Comparison of ENCODE assay signal across 34 cellular contexts in the genomic region with DNA sequence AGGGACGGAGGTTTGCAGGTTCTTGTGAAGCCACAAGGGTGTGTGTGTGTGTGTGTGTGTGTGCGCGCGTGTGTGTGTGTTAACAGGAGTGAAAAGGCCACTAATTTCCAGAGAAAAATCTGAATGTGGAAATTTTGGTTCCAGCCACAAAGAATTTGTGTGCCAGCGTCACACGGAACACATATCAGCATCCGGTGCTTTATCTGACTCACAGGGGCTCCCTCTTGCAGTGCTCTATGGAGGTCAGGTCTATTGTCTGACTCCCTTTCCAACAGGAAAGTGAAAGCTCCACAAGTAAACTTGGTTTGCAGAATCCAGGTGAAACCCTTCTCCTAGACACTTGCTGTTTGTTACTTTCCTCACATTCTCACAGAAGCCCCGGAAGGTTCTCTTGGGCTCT. TPM values are rescaled to one million over a fixed set of nuclear protein-coding genes. Genes with fewer than 3 reads are reported as not detected.
A peak's percentile ranks its signal among the peaks of the same experiment; 100 is the strongest.
DNase-seq lines count a peak whose midpoint lies in the region; ATAC-seq, FAIRE-seq and TF ChIP-seq lines count a peak whose summit lies in the region.
"Had no signal": no experiment of that assay in that cellular context is flagged by ENCODE, and none has a peak within 500 bp of the region (broad histone marks: within the 10 kb centered on the region; RNA-seq: fewer than 3 reads in every experiment).

No MANE protein-coding gene starts in this region.

- H3K4me2 ChIP-seq in astrocyte (ENCODE audit: low read length): peak overlapping the region; percentile 18
- H3K4me2 ChIP-seq in endothelial cell of umbilical vein (ENCODE audit: insufficient read depth, low read length): peak overlapping the region; percentile 50
- H3K4me2 ChIP-seq: A549 had no signal

- DNase-seq in Daoy (ENCODE audit: low read depth) (peak; percentile 49), astrocyte (ENCODE audit: low read depth) (peak; percentile 56), endothelial cell of umbilical vein (ENCODE audit: low read depth, low spot score) (peak; percentile 30), nephron progenitor cell (no peak), NCI-H1694 (lab: John Stamatoyannopoulos, UW) (no peak)
- no peak for DNase-seq in CD4-positive, alpha-beta T cell
- DNase-seq: activated B cell treated with CpG ODN at 0.5 μM for 24 hours; activated CD4-positive, alpha-beta T cell treated with anti-CD3 and anti-CD28 coated beads, Interleukin-2, amount 10 ng/mL, durations not matched to agents 7 days and 5 days; activated CD8-positive, alpha-beta memory T cell treated with anti-CD3 and anti-CD28 coated beads, Interleukin-2, amount 10 ng/mL, durations not matched to agents 7 days and 5 days; activated gamma-delta T cell treated with Interleukin-2 at 50 U/mL for 16 hours; activated naive CD8-positive, alpha-beta T cell treated with anti-CD3 and anti-CD28 coated beads, Interleukin-2, amount 10 ng/mL, durations not matched to agents 7 days and 5 days; activated T-cell treated with anti-CD3 and anti-CD28 coated beads, Interleukin-2, amount 50 U/mL, for 4 hours; cerebellar nuclear complex; DND-41; foreskin fibroblast; GM23248; kidney; mucosa of descending colon; NCI-H1694 treated with DMSO at 0.1 percent for 48 hours; NCI-H446 treated with DMSO at 0.1 percent for 48 hours; NCI-H774; stimulated activated CD8-positive, alpha-beta memory T cell treated with anti-CD3 and anti-CD28 coated beads, Interleukin-4, amount 100 ng/mL, for 48 hours; T-helper 1 cell; tibial artery had no signal

- H3K4me3 Mint-ChIP-seq in astrocyte (ENCODE audit: unreplicated experiment) (no peak overlapping the region), nephron progenitor cell (no peak overlapping the region)
- no peak overlapping the region for H3K4me3 Mint-ChIP-seq in CD4-positive, alpha-beta T cell
- H3K4me3 Mint-ChIP-seq: activated B cell treated with CpG ODN at 0.5 μM for 24 hours; activated CD4-positive, alpha-beta T cell treated with anti-CD3 and anti-CD28 coated beads, Interleukin-2, amount 10 ng/mL, durations not matched to agents 7 days and 5 days; activated CD8-positive, alpha-beta memory T cell treated with anti-CD3 and anti-CD28 coated beads, Interleukin-2, amount 10 ng/mL, durations not matched to agents 7 days and 5 days; activated naive CD8-positive, alpha-beta T cell treated with anti-CD3 and anti-CD28 coated beads, Interleukin-2, amount 10 ng/mL, durations not matched to agents 7 days and 5 days; activated T-cell treated with anti-CD3 and anti-CD28 coated beads, Interleukin-2, amount 50 U/mL, for 4 hours; natural killer cell treated with Interleukin-12 subunit alpha and Interleukin-12 subunit beta and Interleukin-15 and Interleukin-18, amount 100 ng/mL, for 72 hours; stimulated activated naive CD8-positive, alpha-beta T cell treated with anti-CD3 and anti-CD28 coated beads, Interleukin-15, Interleukin-2, amounts not matched to agents 100 ng/mL and 50 ng/mL, for 24 hours had no signal

- TF ChIP-seq POLR2A in endothelial cell of umbilical vein (IDR thresholded peaks at IDR 0.05; ENCODE audit: low read depth, low read length): no peak

- peaks cover 27% of the 10 kb centered on the region for H3K4me1 ChIP-seq in astrocyte (ENCODE audit: insufficient read depth, low read length)
- peaks cover 58% of the 10 kb centered on the region for H3K4me1 ChIP-seq in endothelial cell of umbilical vein (ENCODE audit: control insufficient read depth, extremely low read depth, insufficient read depth, low read length)
- H3K4me1 ChIP-seq: A549 had no signal

- BruUV-seq in endothelial cell of umbilical vein (replicated peaks; lab: Mats Ljungman, UMichigan): no TSS peak

- no peaks in the 10 kb centered on the region for H3K9me3 ChIP-seq in astrocyte (ENCODE audit: insufficient read depth, low read depth, low read length)
- H3K9me3 ChIP-seq in endothelial cell of umbilical vein (replicated peaks; ENCODE audit: control insufficient read depth, insufficient read depth, low read length): no peaks in the 10 kb centered on the region
- no peaks in the 10 kb centered on the region for H3K9me3 ChIP-seq in CD4-positive, alpha-beta T cell (ENCODE audit: control insufficient read depth, low read length)
- H3K9me3 ChIP-seq: A549, mucosa of descending colon, tibial artery had no signal

- no peak overlapping the region for H2AFZ ChIP-seq in astrocyte (ENCODE audit: low read depth, low read length)
- H2AFZ ChIP-seq in endothelial cell of umbilical vein (ENCODE audit: low read depth, low read length): no peak overlapping the region
- H2AFZ ChIP-seq: GM23248 had no signal

- H3K36me3 Mint-ChIP-seq in astrocyte (ENCODE audit: low read depth, unreplicated experiment) (peaks cover 29% of the 10 kb centered on the region), nephron progenitor cell (ENCODE audit: low read depth) (peaks cover 8% of the 10 kb centered on the region)
- no peaks in the 10 kb centered on the region for H3K36me3 Mint-ChIP-seq in CD4-positive, alpha-beta T cell (ENCODE audit: low read depth)
- H3K36me3 Mint-ChIP-seq: activated naive CD8-positive, alpha-beta T cell treated with anti-CD3 and anti-CD28 coated beads, Interleukin-2, amount 10 ng/mL, durations not matched to agents 7 days and 5 days; natural killer cell treated with Interleukin-12 subunit alpha and Interleukin-12 subunit beta and Interleukin-15 and Interleukin-18, amount 100 ng/mL, for 72 hours had no signal

- no peaks in the 10 kb centered on the region for H3K36me3 ChIP-seq in astrocyte (ENCODE audit: insufficient read depth, low read length)
- peaks cover 3 to 6% of the 10 kb centered on the region in 2 experiments for H3K36me3 ChIP-seq in endothelial cell of umbilical vein (ENCODE audit: control insufficient read depth in 2 of 2, extremely low read depth in 1 of 2, insufficient read depth in 2 of 2, low read length in 2 of 2)

- POLR2A ChIA-PET in endothelial cell of umbilical vein (lab: Charles Lee): no interaction called here
- POLR2A ChIA-PET in CD4-positive, alpha-beta T cell (lab: Charles Lee): no interaction called here

- FAIRE-seq in astrocyte (lab: Jason Lieb, UNC) (no peak), endothelial cell of umbilical vein (lab: Jason Lieb, UNC) (peak; percentile 65)
- FAIRE-seq: A549, D721Med, kidney had no signal

- H3K27ac ChIP-seq in astrocyte (ENCODE audit: low read depth, low read length): no peak overlapping the region
- peak overlapping the region; percentile 70 for H3K27ac ChIP-seq in endothelial cell of umbilical vein (ENCODE audit: insufficient read depth, low read depth, low read length)
- no peak overlapping the region for H3K27ac ChIP-seq in CD4-positive, alpha-beta T cell (ENCODE audit: low read depth, low read length)
- H3K27ac ChIP-seq: A549, epithelial cell of prostate, GM23248, RWPE1, tibial artery had no signal

- no peak for TF ChIP-seq CTCF in astrocyte (IDR thresholded peaks at IDR 0.05; ENCODE audit: insufficient read depth, low read depth, low read length)
- no peak for TF ChIP-seq CTCF in endothelial cell of umbilical vein (IDR thresholded peaks at IDR 0.05; ENCODE audit: extremely low read depth in 1 of 2, insufficient read depth in 1 of 2, low read depth in 1 of 2, low read length in 2 of 2)
- TF ChIP-seq CTCF in nephron progenitor cell (IDR thresholded peaks at IDR 0.05): no peak
- TF ChIP-seq CTCF in CD4-positive, alpha-beta T cell (IDR thresholded peaks at IDR 0.05): no peak

- H4K20me1 ChIP-seq in astrocyte (ENCODE audit: insufficient read depth, low read length): no peaks in the 10 kb centered on the region
- H4K20me1 ChIP-seq in endothelial cell of umbilical vein (replicated peaks; ENCODE audit: control insufficient read depth, extremely low read depth, insufficient read depth, low read length): no peaks in the 10 kb centered on the region

- H3K79me2 ChIP-seq in astrocyte (ENCODE audit: insufficient read depth, low read length) (no peaks in the 10 kb centered on the region), endothelial cell of umbilical vein (ENCODE audit: control insufficient read depth, insufficient read depth, low read length) (peaks cover 97% of the 10 kb centered on the region)

- H3K27me3 Mint-ChIP-seq in astrocyte (ENCODE audit: low read depth, unreplicated experiment) (peaks cover 58% of the 10 kb centered on the region), nephron progenitor cell (ENCODE audit: low read depth, poor library complexity) (no peaks in the 10 kb centered on the region)
- H3K27me3 Mint-ChIP-seq in CD4-positive, alpha-beta T cell: peaks cover 24% of the 10 kb centered on the region

- H3K9me1 ChIP-seq in endothelial cell of umbilical vein (replicated peaks; ENCODE audit: control insufficient read depth, extremely low read depth, insufficient read depth, low read length): no peaks in the 10 kb centered on the region

- CTCF ChIA-PET in endothelial cell of umbilical vein (lab: Charles Lee): interaction anchor here (1.2 to 3.0 kb wide), 5 partner anchors 11 to 423 kb away, joined by 3 to 15 read pairs (median 6); no protein-coding TSS in a partner anchor
- CTCF ChIA-PET in CD4-positive, alpha-beta T cell (lab: Charles Lee): no interaction called here

- H3K27ac Mint-ChIP-seq in astrocyte (ENCODE audit: unreplicated experiment) (no peak overlapping the region), nephron progenitor cell (peak overlapping the region; percentile 97)
- H3K27ac Mint-ChIP-seq in CD4-positive, alpha-beta T cell: no peak overlapping the region
- H3K27ac Mint-ChIP-seq: activated B cell treated with CpG ODN at 0.5 μM for 24 hours; activated CD4-positive, alpha-beta T cell treated with anti-CD3 and anti-CD28 coated beads, Interleukin-2, amount 10 ng/mL, durations not matched to agents 7 days and 5 days; activated CD8-positive, alpha-beta memory T cell treated with anti-CD3 and anti-CD28 coated beads, Interleukin-2, amount 10 ng/mL, durations not matched to agents 7 days and 5 days; activated naive CD8-positive, alpha-beta T cell treated with anti-CD3 and anti-CD28 coated beads, Interleukin-2, amount 10 ng/mL, durations not matched to agents 7 days and 5 days; natural killer cell treated with Interleukin-12 subunit alpha and Interleukin-12 subunit beta and Interleukin-15 and Interleukin-18, amount 100 ng/mL, for 72 hours; stimulated activated naive CD8-positive, alpha-beta T cell treated with anti-CD3 and anti-CD28 coated beads, Interleukin-15, Interleukin-2, amounts not matched to agents 100 ng/mL and 50 ng/mL, for 24 hours had no signal

- dilution Hi-C loops in endothelial cell of umbilical vein (cut with MboI; ENCODE audit: extremely low pct_ligation_motif_present, low sequenced_read_pairs): no loop called here

- H3K9me3 Mint-ChIP-seq in astrocyte (ENCODE audit: unreplicated experiment) (peaks cover 5% of the 10 kb centered on the region), nephron progenitor cell (peaks cover 6% of the 10 kb centered on the region)
- H3K9me3 Mint-ChIP-seq in CD4-positive, alpha-beta T cell: no peaks in the 10 kb centered on the region
- H3K9me3 Mint-ChIP-seq: activated B cell treated with CpG ODN at 0.5 μM for 24 hours; activated CD4-positive, alpha-beta T cell treated with anti-CD3 and anti-CD28 coated beads, Interleukin-2, amount 10 ng/mL, durations not matched to agents 7 days and 5 days; activated naive CD8-positive, alpha-beta T cell treated with anti-CD3 and anti-CD28 coated beads, Interleukin-2, amount 10 ng/mL, durations not matched to agents 7 days and 5 days; activated T-cell treated with anti-CD3 and anti-CD28 coated beads, Interleukin-2, amount 50 U/mL, for 4 hours; natural killer cell treated with Interleukin-12 subunit alpha and Interleukin-12 subunit beta and Interleukin-15 and Interleukin-18, amount 100 ng/mL, for 72 hours; stimulated activated naive CD8-positive, alpha-beta T cell treated with anti-CD3 and anti-CD28 coated beads, Interleukin-15, Interleukin-2, amounts not matched to agents 100 ng/mL and 50 ng/mL, for 24 hours had no signal

- intact Hi-C loops in endothelial cell of umbilical vein (cut with micrococcal nuclease): no loop called here
- intact Hi-C loops in CD4-positive, alpha-beta T cell (cut with DNase I, micrococcal nuclease): no loop called here

- no peak overlapping the region for H3K4me3 ChIP-seq in astrocyte (ENCODE audit: insufficient read depth, low read depth, low read length)
- H3K4me3 ChIP-seq in endothelial cell of umbilical vein (replicated peaks in 1 of 3; ENCODE audit: insufficient read depth in 1 of 3, low read depth in 1 of 3, low read length in 3 of 3): no peak overlapping the region
- H3K4me3 ChIP-seq: A549, GM23248, mucosa of descending colon, tibial artery had no signal

- ATAC-seq in GM19463 (IDR thresholded peaks at IDR 0.05; ENCODE audit: unreplicated experiment) (no peak), HG02852 (IDR thresholded peaks at IDR 0.05; ENCODE audit: unreplicated experiment) (no peak)
- ATAC-seq in CD4-positive, alpha-beta T cell (ENCODE audit: poor library complexity): no peak
- ATAC-seq: A549; activated CD8-positive, alpha-beta memory T cell treated with anti-CD3 and anti-CD28 coated beads, Interleukin-2, amount 10 ng/mL, durations not matched to agents 7 days and 5 days; activated T-cell treated with anti-CD3 and anti-CD28 coated beads, Interleukin-2, amount 50 U/mL, for 4 hours; mucosa of descending colon; natural killer cell treated with Interleukin-12 subunit alpha and Interleukin-12 subunit beta and Interleukin-15 and Interleukin-18, amount 100 ng/mL, for 72 hours; sciatic nerve had no signal

- no peak overlapping the region for H3K9ac ChIP-seq in astrocyte (ENCODE audit: low read length)
- H3K9ac ChIP-seq in endothelial cell of umbilical vein (replicated peaks; ENCODE audit: extremely low read depth, insufficient read depth, low read length): peak overlapping the region; percentile 3
- H3K9ac ChIP-seq: GM23248 had no signal

- H3K27me3 ChIP-seq in astrocyte (ENCODE audit: insufficient read depth, low read length) (no peaks in the 10 kb centered on the region), endothelial cell of umbilical vein (ENCODE audit: control insufficient read depth in 2 of 2, insufficient read depth in 2 of 2, low read length in 2 of 2) (no peaks in the 10 kb centered on the region)
- H3K27me3 ChIP-seq in CD4-positive, alpha-beta T cell (ENCODE audit: control insufficient read depth, insufficient read depth, low read length): peaks cover 9% of the 10 kb centered on the region
- H3K27me3 ChIP-seq: tibial artery had no signal

- H3K4me1 Mint-ChIP-seq in astrocyte (ENCODE audit: low read depth, unreplicated experiment) (peaks cover 9% of the 10 kb centered on the region), nephron progenitor cell (peaks cover 75% of the 10 kb centered on the region)
- peaks cover 26% of the 10 kb centered on the region for H3K4me1 Mint-ChIP-seq in CD4-positive, alpha-beta T cell (ENCODE audit: low read depth)

RNA-seq across cellular contexts. Expression of a gene that starts 6.2 kb away (rescaled TPM):
- total RNA-seq in Daoy (2014; rRNA removed; shearing (Covaris generic)): 14.9 and 15.8 TPM in 2 replicates
- total RNA-seq in astrocyte: 0.22 and 0.70 TPM in 2 replicates
- 344 and 395 TPM in 2 replicates for total RNA-seq in endothelial cell of umbilical vein
- polyA plus RNA-seq in endothelial cell of umbilical vein: 147 and 178 TPM in 2 replicates
- polyA plus RNA-seq in endothelial cell of umbilical vein (2011; cell fraction: cytosol; rRNA removed): 142 and 185 TPM in 2 replicates
- polyA plus RNA-seq in endothelial cell of umbilical vein (2011; cell fraction: nucleus; rRNA removed): 63.2 and 65.1 TPM in 2 replicates
- polyA plus RNA-seq in endothelial cell of umbilical vein (2012): 84.8 and 369 TPM in 2 replicates
- 90.8 and 139 TPM in 2 replicates for polyA minus RNA-seq in endothelial cell of umbilical vein
- not detected for polyA minus RNA-seq in endothelial cell of umbilical vein (2011; cell fraction: cytosol; rRNA and poly(A)+ RNA removed)
- polyA minus RNA-seq in endothelial cell of umbilical vein (2011; cell fraction: nucleus; rRNA and poly(A)+ RNA removed): 35.4 and 38.8 TPM in 2 replicates
- not detected for total RNA-seq in CD4-positive, alpha-beta T cell
- total RNA-seq: activated CD4-positive, alpha-beta T cell treated with anti-CD3 and anti-CD28 coated beads, Interleukin-2, amount 10 ng/mL, durations not matched to agents 7 days and 5 days; activated naive CD8-positive, alpha-beta T cell treated with anti-CD3 and anti-CD28 coated beads, Interleukin-2, amount 10 ng/mL, durations not matched to agents 7 days and 5 days; SK-MEL-5 had no signal

Comparison
In these comparisons a context has a peak if more than half of its experiments do, and no peak if none do; other contexts are left out.
1. DNase-seq: peak in Daoy (single experiment), astrocyte (single experiment) and endothelial cell of umbilical vein (single experiment); none in nephron progenitor cell (single experiment), NCI-H1694 (single experiment) and CD4-positive, alpha-beta T cell (0 of 10).
2. RNA of a gene that starts 6.2 kb away (total RNA-seq): 344 to 395 TPM in endothelial cell of umbilical vein; 14.9 to 15.8 TPM in Daoy, 0.22 to 0.70 TPM in astrocyte and not detected in CD4-positive, alpha-beta T cell; every median in the first group is over 10 times any median in the second.